In genomic region chr12:111842556-111843396, GRCh38 we compare ENCODE assay signal across 8 cellular contexts. TPM values are rescaled to one million over a fixed set of nuclear protein-coding genes. Genes with fewer than 3 reads are reported as not detected.
DNase-seq lines count a peak whose midpoint lies in the region; ATAC-seq and TF ChIP-seq lines count a peak whose summit lies in the region.

No MANE protein-coding gene starts in this region.

- peak overlapping the region; percentile 99 for H3K27ac Mint-ChIP-seq in neural crest cell (ENCODE audit: unreplicated experiment)

- peak overlapping the region; percentile 96 for H3K27ac ChIP-seq in BLaER1
- H3K27ac ChIP-seq in esophagus muscularis mucosa (replicated peaks in 1 of 4), result peak overlapping the region; percentile 93 to 97 (median 96)

- H3K4me1 ChIP-seq in BLaER1 (peaks cover 43% of the 10 kb centered on the region), esophagus muscularis mucosa (peaks cover 30 to 62% (median 52%) of the 10 kb centered on the region in 4 donors)

- peak overlapping the region; percentile 88 for H3K4me2 ChIP-seq in BLaER1

- H3K9ac ChIP-seq in BLaER1, result peak overlapping the region; percentile 96

- intact Hi-C loops in esophagus muscularis mucosa (cut with DNase I), result no loop called here

- TF ChIP-seq POLR2A in esophagus muscularis mucosa (IDR thresholded peaks at IDR 0.05; ENCODE audit: low read depth), result no peak

- no peak for TF ChIP-seq CTCF in esophagus muscularis mucosa (IDR thresholded peaks at IDR 0.05)
- TF ChIP-seq CTCF in neural crest cell (conservative IDR thresholded peaks at IDR 0.05), result no peak
- TF ChIP-seq CTCF in GM20000 (IDR thresholded peaks at IDR 0.05; ENCODE audit: extremely low read depth, missing control alignments), result no peak

- H3K9me3 ChIP-seq in BLaER1 (peaks cover 7% of the 10 kb centered on the region; the same call in 1 of the 2 replicates), esophagus muscularis mucosa (no peaks in the 10 kb centered on the region)

- H3K27me3 Mint-ChIP-seq in neural crest cell (ENCODE audit: low read depth), result no peaks in the 10 kb centered on the region

- H3K4me3 Mint-ChIP-seq in neural crest cell, result peak overlapping the region; percentile 98

- ATAC-seq in GM19351 (IDR thresholded peaks at IDR 0.05; ENCODE audit: unreplicated experiment) (peak; percentile 15), HG03571 (IDR thresholded peaks at IDR 0.05; ENCODE audit: unreplicated experiment) (peak; percentile 32)

- H3K27me3 ChIP-seq in BLaER1, result no peaks in the 10 kb centered on the region
- no peaks in the 10 kb centered on the region for H3K27me3 ChIP-seq in esophagus muscularis mucosa

- H3K36me3 Mint-ChIP-seq in neural crest cell (ENCODE audit: low read depth), result peaks cover 23% of the 10 kb centered on the region

- H4K20me1 ChIP-seq in BLaER1, result peaks cover 59% of the 10 kb centered on the region

- H3K9me3 Mint-ChIP-seq in neural crest cell, result peaks cover 2% of the 10 kb centered on the region

- H3K4me3 ChIP-seq in BLaER1, result peak overlapping the region; percentile 99
- H3K4me3 ChIP-seq in esophagus muscularis mucosa, result peak overlapping the region; percentile 95 to 100 (median 97)

- DNase-seq in activated CD4-positive, alpha-beta T cell treated with anti-CD3 and anti-CD28 coated beads for 48 hours, result peak; percentile 55
- DNase-seq in esophagus muscularis mucosa (ENCODE audit: extremely low spot score), result no peak
- DNase-seq in neural crest cell (ENCODE audit: low read depth, low spot score), result no peak
- DNase-seq in GM20000 (ENCODE audit: low spot score), result no peak
- no peak for DNase-seq in SK-N-DZ (ENCODE audit: low spot score)

- H3K4me1 Mint-ChIP-seq in neural crest cell, result peaks cover 36% of the 10 kb centered on the region

- H3K36me3 ChIP-seq in BLaER1, result peaks cover 64% of the 10 kb centered on the region
- H3K36me3 ChIP-seq in esophagus muscularis mucosa, result peaks cover 0 to 24% (median 13%) of the 10 kb centered on the region in 4 donors

- no peak for TF ChIP-seq EP300 in esophagus muscularis mucosa (IDR thresholded peaks at IDR 0.05)

- 7% methylated on average over 21 of the region's 44 CpGs for WGBS in esophagus muscularis mucosa

RNA-seq across cellular contexts. Expression of gene MAPKAPK5, which starts 0.7 kb away (rescaled TPM):
- 10 to 100 TPM; 30.3 to 43.7 (median 34.1) TPM for total RNA-seq in esophagus muscularis mucosa
- 81.6 and 83.1 TPM in 2 replicates for total RNA-seq in neural crest cell
- polyA plus RNA-seq in SK-N-DZ (2014; cell fraction: cytosol; rRNA removed), result 81.5 and 123 TPM in 2 replicates
- polyA plus RNA-seq in SK-N-DZ (2014; cell fraction: nucleus; rRNA removed), result 120 and 128 TPM in 2 replicates
